In the genomic region with DNA sequence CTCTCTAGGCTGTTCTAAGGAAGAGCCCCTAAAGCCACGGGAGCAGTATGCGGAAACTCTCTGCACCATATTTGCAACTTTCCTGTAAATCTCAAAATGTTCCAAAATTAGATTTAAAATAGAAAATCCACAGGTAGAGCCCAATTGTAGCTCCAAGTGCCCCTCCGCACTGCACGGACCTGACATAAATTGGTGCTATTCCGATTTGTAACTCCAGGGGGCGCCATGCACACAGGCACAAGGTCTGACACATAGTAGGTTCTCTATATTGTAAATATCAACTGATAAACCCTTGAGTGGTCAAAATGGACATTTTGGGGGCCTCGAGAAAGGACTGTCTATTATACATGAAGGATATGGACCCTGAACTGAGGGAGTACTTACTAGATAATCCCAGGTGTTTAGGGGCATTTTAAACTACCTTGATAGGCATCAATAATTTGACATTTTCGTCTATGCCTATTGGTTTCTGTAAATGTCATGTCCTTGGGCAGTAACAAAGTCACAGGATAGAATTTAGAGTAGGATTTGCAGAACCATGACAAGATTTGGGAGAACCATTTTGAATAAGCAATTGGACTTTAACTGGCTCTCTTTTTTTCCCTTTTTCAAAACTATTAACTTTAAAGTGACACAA, we compare ENCODE assay signal across 8 cellular contexts. TPM values are rescaled to one million over a fixed set of nuclear protein-coding genes. Genes with fewer than 3 reads are reported as not detected.
DNase-seq lines count a peak whose midpoint lies in the region; ATAC-seq and TF ChIP-seq lines count a peak whose summit lies in the region.

No MANE protein-coding gene starts in this region.

- H3K4me3 Mint-ChIP-seq in CD4-positive, alpha-beta memory T cell = no peak overlapping the region
- H3K4me3 Mint-ChIP-seq in activated CD4-positive, alpha-beta T cell treated with anti-CD3 and anti-CD28 coated beads, Interleukin-2, amount 10 ng/mL, durations not matched to agents 24 days and 14 days = no peak overlapping the region

- H2AK5ac ChIP-seq in neuronal stem cell (ENCODE audit: low read depth, low read length) = no peak overlapping the region

- peaks cover 17 to 26% of the 10 kb centered on the region in 2 donors for H3K27me3 Mint-ChIP-seq in CD4-positive, alpha-beta memory T cell
- peaks cover 32% of the 10 kb centered on the region for H3K27me3 Mint-ChIP-seq in activated CD4-positive, alpha-beta T cell treated with anti-CD3 and anti-CD28 coated beads, Interleukin-2, amount 10 ng/mL, durations not matched to agents 24 days and 14 days

- CTCF ChIA-PET in CD4-positive, alpha-beta memory T cell (lab: Charles Lee; ENCODE audit: partially characterized antibody) = interaction anchor here (0.6 to 4.2 kb wide), 22 partner anchors 9 to 1204 kb away, joined by 3 to 54 read pairs (median 4); a partner anchor contains a TSS

- no peak overlapping the region for H3K4me3 ChIP-seq in CD4-positive, alpha-beta memory T cell (ENCODE audit: low read length in 2 of 2)
- no peak overlapping the region for H3K4me3 ChIP-seq in neuronal stem cell (ENCODE audit: low read length in 2 of 2)
- H3K4me3 ChIP-seq in transverse colon = no peak overlapping the region

- POLR2A ChIA-PET in CD4-positive, alpha-beta memory T cell (lab: Charles Lee; ENCODE audit: partially characterized antibody) = interaction anchor here (0.8 kb wide), 1 partner anchor 576 kb away, joined by 3 read pairs; no protein-coding TSS in a partner anchor

- H3K18ac ChIP-seq in neuronal stem cell (ENCODE audit: low read length) = no peak overlapping the region

- H3K23ac ChIP-seq in neuronal stem cell (ENCODE audit: low read depth, low read length, poor library complexity) = no peak overlapping the region

- no peaks in the 10 kb centered on the region for H3K79me1 ChIP-seq in neuronal stem cell (ENCODE audit: low read depth, low read length)

- H3K27me3 ChIP-seq in CD4-positive, alpha-beta memory T cell (ENCODE audit: insufficient read depth, low read length) = no peaks in the 10 kb centered on the region
- peaks cover 0 to 7% (median 5%) of the 10 kb centered on the region in 3 experiments for H3K27me3 ChIP-seq in neuronal stem cell (ENCODE audit: control insufficient read depth in 3 of 3, insufficient read depth in 3 of 3, low read depth in 1 of 3, low read length in 3 of 3)
- H3K27me3 ChIP-seq in transverse colon = peaks cover 24% of the 10 kb centered on the region

- no peak overlapping the region for H2AFZ ChIP-seq in neuronal stem cell (ENCODE audit: low read length)

- no peaks in the 10 kb centered on the region for H3K36me3 Mint-ChIP-seq in CD4-positive, alpha-beta memory T cell
- H3K36me3 Mint-ChIP-seq in activated CD4-positive, alpha-beta T cell treated with anti-CD3 and anti-CD28 coated beads, Interleukin-2, amount 10 ng/mL, durations not matched to agents 24 days and 14 days (ENCODE audit: low read depth) = no peaks in the 10 kb centered on the region

- H3K27ac ChIP-seq in CD4-positive, alpha-beta memory T cell (ENCODE audit: low read depth, low read length) = no peak overlapping the region
- H3K27ac ChIP-seq in neuronal stem cell (replicated peaks; ENCODE audit: low read length) (no peak overlapping the region), transverse colon (no peak overlapping the region)

- no peak overlapping the region for H2BK120ac ChIP-seq in neuronal stem cell (ENCODE audit: low read depth, low read length)

- H3K4ac ChIP-seq in neuronal stem cell (ENCODE audit: low read length) = no peak overlapping the region

- no peaks in the 10 kb centered on the region for H3K9me3 ChIP-seq in CD4-positive, alpha-beta memory T cell (ENCODE audit: control insufficient read depth in 1 of 2, low read length in 2 of 2)
- no peaks in the 10 kb centered on the region for H3K9me3 ChIP-seq in neuronal stem cell (replicated peaks in 1 of 2; ENCODE audit: control insufficient read depth in 2 of 2, insufficient read depth in 1 of 2, low read depth in 1 of 2, low read length in 2 of 2)
- H3K9me3 ChIP-seq in transverse colon = no peaks in the 10 kb centered on the region

- no peak overlapping the region for H3K4me2 ChIP-seq in neuronal stem cell (ENCODE audit: insufficient read depth, low read length, poor library complexity, severe bottlenecking)

- no peak overlapping the region for H4K91ac ChIP-seq in neuronal stem cell (ENCODE audit: low read depth, low read length, poor library complexity)

- H4K8ac ChIP-seq in neuronal stem cell (ENCODE audit: low read depth, low read length) = no peak overlapping the region

- in situ Hi-C loops in KBM-7 (cut with MboI; ENCODE audit: low pct_unique_long_range_greater_than_20kb, low sequenced_read_pairs) (no loop called here), transverse colon (cut with MboI; ENCODE audit: low pct_ligation_motif_present in 1 of 4, low pct_unique_long_range_greater_than_20kb in 1 of 4, low sequenced_read_pairs in 3 of 4) (loop anchor here in 1 of 4 donors (25.0 kb wide), 3 partner anchors 106 to 569 kb away; a partner anchor contains a TSS)

- peak; percentile 65 to 77 (median 75) for TF ChIP-seq CTCF in transverse colon (IDR thresholded peaks at IDR 0.05)

- no peak for ATAC-seq in GM19455 (IDR thresholded peaks at IDR 0.05; ENCODE audit: unreplicated experiment)
- ATAC-seq in GM19035 (IDR thresholded peaks at IDR 0.05; ENCODE audit: unreplicated experiment) = no peak

- H3K27ac Mint-ChIP-seq in CD4-positive, alpha-beta memory T cell = no peak overlapping the region
- H3K27ac Mint-ChIP-seq in activated CD4-positive, alpha-beta T cell treated with anti-CD3 and anti-CD28 coated beads, Interleukin-2, amount 10 ng/mL, durations not matched to agents 24 days and 14 days = no peak overlapping the region

- H3K9ac ChIP-seq in neuronal stem cell (ENCODE audit: low read depth, low read length, poor library complexity) = no peak overlapping the region

- no peaks in the 10 kb centered on the region for H3K9me3 Mint-ChIP-seq in CD4-positive, alpha-beta memory T cell
- no peaks in the 10 kb centered on the region for H3K9me3 Mint-ChIP-seq in activated CD4-positive, alpha-beta T cell treated with anti-CD3 and anti-CD28 coated beads, Interleukin-2, amount 10 ng/mL, durations not matched to agents 24 days and 14 days

- H3K14ac ChIP-seq in neuronal stem cell (ENCODE audit: low read length) = no peak overlapping the region

- DNase-seq in CD4-positive, alpha-beta memory T cell = peak in 4 of 5 donors; percentile 41 to 52 (median 48)
- DNase-seq in KBM-7 (peak; percentile 40), ecto neural progenitor cell (ENCODE audit: low spot score) (peak; percentile 77), neuronal stem cell (ENCODE audit: low spot score) (peak; percentile 64), transverse colon (peak; percentile 25)
- peak; percentile 86 for DNase-seq in activated CD4-positive, alpha-beta T cell treated with anti-CD3 and anti-CD28 coated beads, Interleukin-2, amount 10 ng/mL, durations not matched to agents 24 days and 14 days

- H3K4me1 Mint-ChIP-seq in CD4-positive, alpha-beta memory T cell = no peaks in the 10 kb centered on the region
- no peaks in the 10 kb centered on the region for H3K4me1 Mint-ChIP-seq in activated CD4-positive, alpha-beta T cell treated with anti-CD3 and anti-CD28 coated beads, Interleukin-2, amount 10 ng/mL, durations not matched to agents 24 days and 14 days

- intact Hi-C loops in CD4-positive, alpha-beta memory T cell (cut with micrococcal nuclease) = loop anchor here (1.0 kb wide), 3 partner anchors 95 to 1204 kb away; no protein-coding TSS in a partner anchor
- intact Hi-C loops in activated CD4-positive, alpha-beta T cell treated with anti-CD3 and anti-CD28 coated beads, Interleukin-2, amount 10 ng/mL, durations not matched to agents 24 days and 14 days (cut with micrococcal nuclease) = loop anchor here (1.0 to 5.0 kb wide), 2 partner anchors 95 to 574 kb away; a partner anchor contains a TSS
- intact Hi-C loops in transverse colon (cut with DNase I; ENCODE audit: low total_unique reads) = loop anchor here (1.0 to 2.0 kb wide), 2 partner anchors 95 to 578 kb away; a partner anchor contains a TSS

- WGBS in neuronal stem cell (ENCODE audit: extremely low coverage in 2 of 2, insufficient read length in 2 of 2, insufficient replicate concordance in 1 of 2), 2 donors = no CpG with 5 or more reads among the region's 8 CpGs
- 6 to 9% methylated on average over 7 to 8 of the region's 8 CpGs for WGBS in transverse colon (ENCODE audit: low coverage in 1 of 2), 2 donors

- no peaks in the 10 kb centered on the region for H3K4me1 ChIP-seq in CD4-positive, alpha-beta memory T cell (ENCODE audit: insufficient read depth, low read length)
- H3K4me1 ChIP-seq in neuronal stem cell (ENCODE audit: control insufficient read depth in 2 of 2, insufficient read depth in 1 of 2, low read depth in 1 of 2, low read length in 2 of 2) (no peaks in the 10 kb centered on the region), transverse colon (no peaks in the 10 kb centered on the region)

- TF ChIP-seq EP300 in transverse colon (IDR thresholded peaks at IDR 0.05; ENCODE audit: low read depth) = no peak

- no peaks in the 10 kb centered on the region for H3K36me3 ChIP-seq in CD4-positive, alpha-beta memory T cell (ENCODE audit: insufficient read depth, low read length)
- H3K36me3 ChIP-seq in neuronal stem cell (replicated peaks in 1 of 2; ENCODE audit: control insufficient read depth in 2 of 2, insufficient read depth in 2 of 2, low read length in 2 of 2) (no peaks in the 10 kb centered on the region), transverse colon (no peaks in the 10 kb centered on the region)

- H2BK12ac ChIP-seq in neuronal stem cell (ENCODE audit: low read length) = no peak overlapping the region

- no peak overlapping the region for H2BK15ac ChIP-seq in neuronal stem cell (ENCODE audit: low read length)

- no peak overlapping the region for H2BK5ac ChIP-seq in neuronal stem cell (ENCODE audit: low read length)

- no peak for TF ChIP-seq POLR2A in transverse colon (IDR thresholded peaks at IDR 0.05)

RNA-seq across cellular contexts. Expression of a gene that starts 36.6 kb away (rescaled TPM):
- under 1 TPM; 0.23 to 0.42 TPM for total RNA-seq in CD4-positive, alpha-beta memory T cell
- polyA plus RNA-seq in CD4-positive, alpha-beta memory T cell = under 1 TPM; 0.11 to 0.13 TPM
- not detected in 2 replicates for total RNA-seq in activated CD4-positive, alpha-beta T cell treated with anti-CD3 and anti-CD28 coated beads, Interleukin-2, amount 10 ng/mL, durations not matched to agents 24 days and 14 days
- polyA plus RNA-seq in neuronal stem cell (2013, experiment 1 of 2) = 0.29 TPM
- 0.25 TPM for polyA plus RNA-seq in neuronal stem cell (2013, experiment 2 of 2)
- not detected for total RNA-seq in transverse colon

Comparison
In these comparisons a context has a peak if more than half of its experiments do, and no peak if none do; other contexts are left out.
1. DNase-seq: peak in every context shown above with its lines; median percentile 86 in activated CD4-positive, alpha-beta T cell treated with anti-CD3 and anti-CD28 coated beads, Interleukin-2, amount 10 ng/mL, durations not matched to agents 24 days and 14 days; 77 in ecto neural progenitor cell; 64 in neuronal stem cell; 48 in CD4-positive, alpha-beta memory T cell; 40 in KBM-7; 25 in transverse colon.